Comparison of ENCODE assay signal across 25 cellular contexts in the genomic region with DNA sequence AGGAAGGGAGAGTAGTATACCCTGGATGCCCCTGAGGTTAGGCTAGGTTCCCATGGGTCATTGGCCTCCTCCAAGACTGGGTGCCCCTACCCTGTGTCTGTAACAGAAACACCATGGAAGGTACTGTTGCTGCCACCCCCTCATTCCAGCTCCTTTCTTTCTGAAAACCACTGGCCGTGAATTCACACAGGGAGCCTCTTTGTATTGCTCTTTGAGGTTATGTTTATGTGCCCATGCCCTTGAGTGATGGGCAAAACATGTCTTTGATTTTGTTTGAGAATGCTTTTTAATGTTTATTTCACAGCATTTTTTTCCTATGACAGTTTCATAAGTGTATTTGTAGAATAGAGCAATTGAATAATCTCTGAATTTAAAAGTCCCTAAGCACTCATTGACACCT.
A peak's percentile ranks its signal among the peaks of the same experiment; 100 is the strongest.
DNase-seq lines count a peak whose midpoint lies in the region; ATAC-seq and TF ChIP-seq lines count a peak whose summit lies in the region.
"Had no signal": no experiment of that assay in that cellular context is flagged by ENCODE, and none has a peak within 500 bp of the region (broad histone marks: within the 10 kb centered on the region; RNA-seq: fewer than 3 reads in every experiment).

No MANE protein-coding gene starts in this region.

- TF ChIP-seq CTCF in adrenal gland (IDR thresholded peaks at IDR 0.05) = no peak

- H3K9me3 ChIP-seq in skeletal muscle satellite cell (replicated peaks; ENCODE audit: low read length) = no peaks in the 10 kb centered on the region
- no peaks in the 10 kb centered on the region for H3K9me3 ChIP-seq in adrenal gland (replicated peaks in 1 of 3)
- H3K9me3 ChIP-seq: right lobe of liver had no signal

- H3K36me3 ChIP-seq in skeletal muscle satellite cell (ENCODE audit: insufficient read depth, low read length) (no peaks in the 10 kb centered on the region), adrenal gland (replicated peaks in 1 of 2) (no peaks in the 10 kb centered on the region)
- H3K36me3 ChIP-seq: right lobe of liver had no signal

- H3K9ac ChIP-seq in skeletal muscle satellite cell (ENCODE audit: low read depth, low read length) = peak overlapping the region; percentile 69

- intact Hi-C loops in adrenal gland (cut with DNase I) = no loop called here

- DNase-seq in EH (ENCODE audit: low read depth) (peak; percentile 44), RPMI7951 (ENCODE audit: low read depth) (peak; percentile 31), foreskin melanocyte (peak; percentile 78), middle frontal gyrus (ENCODE audit: extremely low spot score, low spot score) (no peak), adrenal gland (no peak)
- DNase-seq in activated CD8-positive, alpha-beta memory T cell treated with anti-CD3 and anti-CD28 coated beads, Interleukin-2, amount 50 U/mL, for 48 hours = no peak
- DNase-seq: activated CD4-positive, alpha-beta T cell treated with anti-CD3 and anti-CD28 coated beads, Interleukin-2, amount 50 U/mL, for 48 hours; activated T-cell treated with anti-CD3 and anti-CD28 coated beads, Interleukin-2, amount 50 U/mL, for 72 hours; C1 segment of cervical spinal cord; DMS79 treated with DMSO at 0.1 percent for 48 hours; HFFc6; hypothalamus; immature natural killer cell; Kasumi-1; left cardiac atrium; NCI-H446 treated with DMSO at 0.1 percent for 48 hours; NCI-H82; right lobe of liver; stimulated activated CD4-positive, alpha-beta T cell treated with anti-CD3 and anti-CD28 coated beads, Interleukin-4, amount 100 ng/mL, for 24 hours; T-helper 2 cell; trophoblast cell had no signal

- H3K27ac ChIP-seq in adrenal gland = no peak overlapping the region
- H3K27ac ChIP-seq: right lobe of liver, SK-N-MC had no signal

- TF ChIP-seq POLR2A in adrenal gland (IDR thresholded peaks at IDR 0.05) = no peak

- H3K4me1 ChIP-seq in skeletal muscle satellite cell (ENCODE audit: control insufficient read depth, insufficient read depth, low read length) (peaks cover 30% of the 10 kb centered on the region), adrenal gland (replicated peaks in 1 of 2) (no peaks in the 10 kb centered on the region)
- H3K4me1 ChIP-seq: right lobe of liver had no signal

- no peak for ATAC-seq in GM18519 (IDR thresholded peaks at IDR 0.05; ENCODE audit: low FRiP score, unreplicated experiment)
- ATAC-seq: activated T-cell treated with anti-CD3 and anti-CD28 coated beads, Interleukin-2, amount 50 U/mL, for 72 hours; esophagus mucosa; left cardiac atrium; right lobe of liver had no signal

- H3K27me3 ChIP-seq in skeletal muscle satellite cell (ENCODE audit: control insufficient read depth, insufficient read depth, low read length) (no peaks in the 10 kb centered on the region), adrenal gland (no peaks in the 10 kb centered on the region)
- H3K27me3 ChIP-seq: right lobe of liver had no signal

- H3K4me3 ChIP-seq in skeletal muscle satellite cell (ENCODE audit: low read length) (no peak overlapping the region), adrenal gland (no peak overlapping the region)
- H3K4me3 ChIP-seq: right lobe of liver, SK-N-MC had no signal

- 81 to 96% (median 89%) methylated on average over 1 of the region's 1 CpG for WGBS in adrenal gland, 4 donors

- no peak overlapping the region for H3K4me2 ChIP-seq in skeletal muscle satellite cell (ENCODE audit: low read length)

Comparison
In these comparisons a context has a peak if more than half of its experiments do, and no peak if none do; other contexts are left out.
1. DNase-seq: peak in EH (single experiment), RPMI7951 (single experiment) and foreskin melanocyte (single experiment); none in middle frontal gyrus (single experiment), activated CD8-positive, alpha-beta memory T cell treated with anti-CD3 and anti-CD28 coated beads, Interleukin-2, amount 50 U/mL, for 48 hours (single experiment) and adrenal gland (0 of 7).